ENCODE assay signal across 8 cellular contexts in genomic region chr7:114539575-114539974, GRCh38.
DNase-seq lines count a peak whose midpoint lies in the region; ATAC-seq and TF ChIP-seq lines count a peak whose summit lies in the region.

No MANE protein-coding gene starts in this region.

- H3K9me3 ChIP-seq in AG04450 (ENCODE audit: control insufficient read depth, insufficient read depth, low read length) (no peaks in the 10 kb centered on the region), HEK293 (ENCODE audit: control insufficient read depth, insufficient read depth, low read depth, low read length) (no peaks in the 10 kb centered on the region)

- no peaks in the 10 kb centered on the region for H3K36me3 ChIP-seq in HEK293 (ENCODE audit: control insufficient read depth in 2 of 2, insufficient read depth in 1 of 2, low read length in 2 of 2)

- no peak for DNase-seq in AG04450 (ENCODE audit: low read depth, low spot score)
- DNase-seq in fibroblast of the conjunctiva (ENCODE audit: low read depth): peak; percentile 37
- DNase-seq in activated CD4-positive, alpha-beta T cell treated with anti-CD3 and anti-CD28 coated beads for 1 hour: no peak
- DNase-seq in ureter (ENCODE audit: low spot score): no peak
- no peak for DNase-seq in stimulated activated naive CD4-positive, alpha-beta T cell treated with Interleukin-2 at 50 U/mL for 16 hours (lab: John Stamatoyannopoulos, UW)

- H3K27ac ChIP-seq in AG04450 (ENCODE audit: low read depth, low read length) (no peak overlapping the region), HEK293 (ENCODE audit: extremely low read depth, low read depth, low read length) (no peak overlapping the region)

- ATAC-seq in GM18519 (IDR thresholded peaks at IDR 0.05; ENCODE audit: low FRiP score, unreplicated experiment): no peak

- H3K4me3 ChIP-seq in AG04450 (ENCODE audit: low read depth, low read length): no peak overlapping the region
- no peak overlapping the region for H3K4me3 ChIP-seq in HEK293 (ENCODE audit: low read depth, low read length)

- CTCF ChIA-PET in AG04450 (lab: Charles Lee) (interaction anchor here (0.6 to 3.9 kb wide), 16 partner anchors 8 to 1311 kb away, joined by 3 to 40 read pairs (median 4); no protein-coding TSS in a partner anchor), HEK293 (lab: Yijun Ruan, JAX) (interaction anchor here (0.5 to 1.4 kb wide), 6 partner anchors 14 to 458 kb away, joined by 3 to 6 read pairs (median 4); no protein-coding TSS in a partner anchor)

- TF ChIP-seq CTCF in AG04450 (IDR thresholded peaks at IDR 0.05; ENCODE audit: low read depth, low read length): peak; percentile 68
- TF ChIP-seq CTCF in HEK293 (tag by site-specific recombination; IDR thresholded peaks at IDR 0.05): 0 out of 2 replicates have a peak, but pooled peaks have one; percentile 15

- peaks cover 10% of the 10 kb centered on the region for H3K4me1 ChIP-seq in HEK293 (ENCODE audit: control insufficient read depth, insufficient read depth, low read length)

- POLR2A ChIA-PET in AG04450 (lab: Yijun Ruan, JAX) (no interaction called here), HEK293 (lab: Yijun Ruan, JAX) (no interaction called here)

- no peaks in the 10 kb centered on the region for H3K27me3 ChIP-seq in AG04450 (ENCODE audit: control insufficient read depth, insufficient read depth, low read length)

TF ChIP-seq in HEK293, 187 proteins besides CTCF, POLR2A, EP300 and RAD21:
- TF ChIP-seq ZFP69B (tag by site-specific recombination; IDR thresholded peaks at IDR 0.05) (no peak), ZNF146 (tag by site-specific recombination; IDR thresholded peaks at IDR 0.05) (no peak), ZNF223 (tag by site-specific recombination; IDR thresholded peaks at IDR 0.05) (no peak), ZNF654 (tag by site-specific recombination; IDR thresholded peaks at IDR 0.05; ENCODE audit: low read depth) (peak; percentile 44), ZNF404 (tag by site-specific recombination; IDR thresholded peaks at IDR 0.05) (no peak)

TF ChIP-seq in PFSK-1, 5 proteins besides CTCF, POLR2A, EP300 and RAD21:
- TF ChIP-seq FOXP2 (optimal IDR thresholded peaks at IDR 0.05; ENCODE audit: borderline replicate concordance, extremely low read depth, extremely low read length, insufficient read depth): no peak
- peak; percentile 18; the same call in 1 of the 2 replicates for TF ChIP-seq SIN3A (IDR thresholded peaks at IDR 0.05; ENCODE audit: borderline replicate concordance, insufficient read depth, low read length)
- no peak for TF ChIP-seq TAF1 (IDR thresholded peaks at IDR 0.05; ENCODE audit: borderline replicate concordance, insufficient read depth, low read length)
- TF ChIP-seq POLR2AphosphoS5 (IDR thresholded peaks at IDR 0.05; ENCODE audit: low read depth, low read length): no peak
- TF ChIP-seq REST (IDR thresholded peaks at IDR 0.05; ENCODE audit: insufficient read depth in 1 of 2, low read depth in 2 of 2, low read length in 2 of 2): no peak
